ENCODE assay signal across 1 cellular context in the genomic region with DNA sequence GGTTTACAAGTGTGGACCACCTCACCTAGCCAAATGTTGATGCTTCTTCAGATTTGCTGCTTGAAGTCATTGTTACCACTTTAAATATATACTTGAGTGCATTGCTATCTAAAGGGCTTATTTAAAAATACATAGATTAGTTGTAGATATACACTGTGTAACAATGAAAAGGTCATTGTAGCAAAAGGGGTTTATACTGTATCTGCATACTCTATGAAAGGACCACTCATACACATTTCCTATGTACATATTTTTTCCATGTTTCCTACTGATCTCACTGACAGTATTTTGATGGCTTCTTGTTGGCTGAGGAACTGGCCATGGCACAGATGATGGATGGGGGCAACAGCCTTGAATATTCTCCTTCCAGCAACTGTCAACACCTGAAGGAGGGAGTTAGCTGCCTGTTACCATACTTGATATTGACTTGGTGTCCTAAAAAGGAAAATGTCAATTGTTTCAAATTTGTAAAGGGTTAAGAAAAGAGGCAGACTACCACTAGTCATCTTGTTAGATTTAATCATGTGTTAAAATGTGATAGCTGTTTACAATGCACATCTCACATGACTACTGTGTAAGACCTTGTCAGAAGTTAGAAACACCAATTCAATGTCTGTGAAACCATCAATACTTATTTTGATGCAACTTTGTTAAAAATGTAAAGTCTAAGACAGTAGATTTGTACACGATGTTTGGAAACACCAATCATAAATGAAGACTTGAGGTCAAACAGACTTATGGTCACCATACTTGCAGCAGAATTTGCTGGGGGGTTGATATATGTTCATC.
TF ChIP-seq lines count a peak whose summit lies in the region.

No MANE protein-coding gene starts in this region.

TF ChIP-seq in GM12878, 131 proteins besides CTCF, POLR2A, EP300 and RAD21:
- TF ChIP-seq, protein P1, sequence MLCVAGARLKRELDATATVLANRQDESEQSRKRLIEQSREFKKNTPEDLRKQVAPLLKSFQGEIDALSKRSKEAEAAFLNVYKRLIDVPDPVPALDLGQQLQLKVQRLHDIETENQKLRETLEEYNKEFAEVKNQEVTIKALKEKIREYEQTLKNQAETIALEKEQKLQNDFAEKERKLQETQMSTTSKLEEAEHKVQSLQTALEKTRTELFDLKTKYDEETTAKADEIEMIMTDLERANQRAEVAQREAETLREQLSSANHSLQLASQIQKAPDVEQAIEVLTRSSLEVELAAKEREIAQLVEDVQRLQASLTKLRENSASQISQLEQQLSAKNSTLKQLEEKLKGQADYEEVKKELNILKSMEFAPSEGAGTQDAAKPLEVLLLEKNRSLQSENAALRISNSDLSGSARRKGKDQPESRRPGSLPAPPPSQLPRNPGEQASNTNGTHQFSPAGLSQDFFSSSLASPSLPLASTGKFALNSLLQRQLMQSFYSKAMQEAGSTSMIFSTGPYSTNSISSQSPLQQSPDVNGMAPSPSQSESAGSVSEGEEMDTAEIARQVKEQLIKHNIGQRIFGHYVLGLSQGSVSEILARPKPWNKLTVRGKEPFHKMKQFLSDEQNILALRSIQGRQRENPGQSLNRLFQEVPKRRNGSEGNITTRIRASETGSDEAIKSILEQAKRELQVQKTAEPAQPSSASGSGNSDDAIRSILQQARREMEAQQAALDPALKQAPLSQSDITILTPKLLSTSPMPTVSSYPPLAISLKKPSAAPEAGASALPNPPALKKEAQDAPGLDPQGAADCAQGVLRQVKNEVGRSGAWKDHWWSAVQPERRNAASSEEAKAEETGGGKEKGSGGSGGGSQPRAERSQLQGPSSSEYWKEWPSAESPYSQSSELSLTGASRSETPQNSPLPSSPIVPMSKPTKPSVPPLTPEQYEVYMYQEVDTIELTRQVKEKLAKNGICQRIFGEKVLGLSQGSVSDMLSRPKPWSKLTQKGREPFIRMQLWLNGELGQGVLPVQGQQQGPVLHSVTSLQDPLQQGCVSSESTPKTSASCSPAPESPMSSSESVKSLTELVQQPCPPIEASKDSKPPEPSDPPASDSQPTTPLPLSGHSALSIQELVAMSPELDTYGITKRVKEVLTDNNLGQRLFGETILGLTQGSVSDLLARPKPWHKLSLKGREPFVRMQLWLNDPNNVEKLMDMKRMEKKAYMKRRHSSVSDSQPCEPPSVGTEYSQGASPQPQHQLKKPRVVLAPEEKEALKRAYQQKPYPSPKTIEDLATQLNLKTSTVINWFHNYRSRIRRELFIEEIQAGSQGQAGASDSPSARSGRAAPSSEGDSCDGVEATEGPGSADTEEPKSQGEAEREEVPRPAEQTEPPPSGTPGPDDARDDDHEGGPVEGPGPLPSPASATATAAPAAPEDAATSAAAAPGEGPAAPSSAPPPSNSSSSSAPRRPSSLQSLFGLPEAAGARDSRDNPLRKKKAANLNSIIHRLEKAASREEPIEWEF (IDR thresholded peaks at IDR 0.05; ENCODE audit: insufficient replicate concordance, low read depth, low read length) = no peak
- TF ChIP-seq SMARCA5 (IDR thresholded peaks at IDR 0.05) (no peak), SUZ12 (IDR thresholded peaks at IDR 0.05; ENCODE audit: unreplicated experiment) (no peak), ATF7 (IDR thresholded peaks at IDR 0.05; ENCODE audit: low read depth) (no peak)
